ENCODE assay signal across 8 cellular contexts in the genomic region with DNA sequence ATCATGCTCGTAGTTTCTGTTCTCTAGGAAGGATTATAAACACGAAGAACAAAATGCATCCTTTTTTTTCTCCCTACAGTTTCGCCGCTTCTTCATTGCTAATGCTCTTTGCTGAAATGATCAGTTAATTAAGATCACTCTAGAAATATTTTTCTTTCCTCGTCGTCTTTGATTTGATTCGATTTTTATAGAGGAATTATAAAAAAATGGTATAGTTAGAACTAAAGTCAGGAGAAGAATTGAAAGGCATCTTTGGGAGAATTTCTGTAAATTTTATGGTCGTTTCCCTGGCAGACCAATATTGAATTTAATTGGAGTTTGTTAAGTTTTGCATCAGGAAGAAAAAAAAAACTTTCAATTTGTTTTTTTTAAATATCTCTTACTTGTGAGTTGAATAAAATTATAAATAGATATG. TPM values are rescaled to one million over a fixed set of nuclear protein-coding genes. Genes with fewer than 3 reads are reported as not detected.
DNase-seq lines count a peak whose midpoint lies in the region; ATAC-seq and TF ChIP-seq lines count a peak whose summit lies in the region.

No MANE protein-coding gene starts in this region.

- peaks cover 70 to 74% of the 10 kb centered on the region in 2 donors for H3K27me3 Mint-ChIP-seq in CD8-positive, alpha-beta memory T cell
- H3K27me3 Mint-ChIP-seq in effector memory CD8-positive, alpha-beta T cell, result peaks cover 72 to 88% of the 10 kb centered on the region in 2 donors

- ATAC-seq in effector memory CD8-positive, alpha-beta T cell (replicated peaks), result no peak
- ATAC-seq in GM19324 (IDR thresholded peaks at IDR 0.05; ENCODE audit: low FRiP score, unreplicated experiment), result no peak

- H3K27ac ChIP-seq in CD8-positive, alpha-beta memory T cell (ENCODE audit: low read depth, low read length), result no peak overlapping the region
- no peak overlapping the region for H3K27ac ChIP-seq in OCI-LY7 (ENCODE audit: low read depth, low read length, poor library complexity, severe bottlenecking)
- no peak overlapping the region for H3K27ac ChIP-seq in neutrophil

- H4K20me1 ChIP-seq in OCI-LY7 (ENCODE audit: insufficient read depth, low read length), result no peaks in the 10 kb centered on the region

- H3K4me3 ChIP-seq in CD8-positive, alpha-beta memory T cell (ENCODE audit: low read length), result peak overlapping the region; percentile 38
- H3K4me3 ChIP-seq in OCI-LY7 (ENCODE audit: low read depth, low read length, poor library complexity, severe bottlenecking) (peak overlapping the region; percentile 72), neutrophil (ENCODE audit: low read depth in 1 of 2, low read length in 1 of 2) (peak overlapping the region; percentile 57)

- H3K9me3 Mint-ChIP-seq in CD8-positive, alpha-beta memory T cell, result peaks cover 5 to 20% (median 15%) of the 10 kb centered on the region in 5 donors
- H3K9me3 Mint-ChIP-seq in effector memory CD8-positive, alpha-beta T cell, result no peaks in the 10 kb centered on the region

- peaks cover 34 to 59% (median 41%) of the 10 kb centered on the region in 3 donors for H3K4me1 Mint-ChIP-seq in CD8-positive, alpha-beta memory T cell
- peaks cover 28 to 29% of the 10 kb centered on the region in 2 donors for H3K4me1 Mint-ChIP-seq in effector memory CD8-positive, alpha-beta T cell (ENCODE audit: low read depth in 2 of 2)

- no peaks in the 10 kb centered on the region for H3K36me3 ChIP-seq in CD8-positive, alpha-beta memory T cell (ENCODE audit: insufficient read depth, low read length)
- no peaks in the 10 kb centered on the region for H3K36me3 ChIP-seq in OCI-LY7 (ENCODE audit: insufficient read depth, low read length)
- H3K36me3 ChIP-seq in neutrophil, result no peaks in the 10 kb centered on the region

- DNase-seq in CD8-positive, alpha-beta memory T cell, result no peak
- DNase-seq in OCI-LY7 (ENCODE audit: low spot score) (no peak), Kasumi-1 (lab: John Stamatoyannopoulos, UW) (no peak), NCI-H2029 (lab: John Stamatoyannopoulos, UW) (no peak)
- DNase-seq in effector memory CD8-positive, alpha-beta T cell, result no peak
- no peak for DNase-seq in stimulated activated CD4-positive, alpha-beta T cell treated with anti-CD3 and anti-CD28 coated beads, Interleukin-4, amount 100 ng/mL, for 4 hours

- CTCF ChIA-PET in CD8-positive, alpha-beta memory T cell (lab: Charles Lee), result no interaction called here
- CTCF ChIA-PET in OCI-LY7 (lab: Charles Lee; ENCODE audit: unreplicated experiment), result no interaction called here

- no peaks in the 10 kb centered on the region for H3K9me2 ChIP-seq in OCI-LY7 (ENCODE audit: insufficient read depth, low read length)

- TF ChIP-seq CTCF in OCI-LY7 (conservative IDR thresholded peaks at IDR 0.05; ENCODE audit: low read length), result no peak
- TF ChIP-seq CTCF in neutrophil (IDR thresholded peaks at IDR 0.05), result no peak

- BruUV-seq in OCI-LY7 (replicated peaks; lab: Mats Ljungman, UMichigan), result no TSS peak

- H3K27me3 ChIP-seq in CD8-positive, alpha-beta memory T cell (ENCODE audit: insufficient read depth, low read length, poor library complexity, severe bottlenecking), result peaks cover 74% of the 10 kb centered on the region
- peaks cover 100% of the 10 kb centered on the region for H3K27me3 ChIP-seq in neutrophil

- peak overlapping the region; percentile 69 to 84 (median 76) for H3K4me3 Mint-ChIP-seq in CD8-positive, alpha-beta memory T cell
- peak overlapping the region; percentile 80 to 83 for H3K4me3 Mint-ChIP-seq in effector memory CD8-positive, alpha-beta T cell

- H3K36me3 Mint-ChIP-seq in CD8-positive, alpha-beta memory T cell, result peaks cover 0 to 4% (median 3%) of the 10 kb centered on the region in 3 donors
- H3K36me3 Mint-ChIP-seq in effector memory CD8-positive, alpha-beta T cell (ENCODE audit: insufficient read depth), result peaks cover 15% of the 10 kb centered on the region

- peaks cover 32% of the 10 kb centered on the region for H3K4me1 ChIP-seq in CD8-positive, alpha-beta memory T cell (ENCODE audit: insufficient read depth, low read length)
- H3K4me1 ChIP-seq in OCI-LY7 (ENCODE audit: insufficient read depth, low read length, poor library complexity, severe bottlenecking), result peaks cover 16% of the 10 kb centered on the region
- H3K4me1 ChIP-seq in neutrophil (ENCODE audit: control insufficient read depth in 1 of 2, insufficient read depth in 1 of 2, low read depth in 1 of 2, low read length in 1 of 2), result peaks cover 31 to 53% of the 10 kb centered on the region in 2 experiments

- intact Hi-C loops in OCI-LY7 (cut with micrococcal nuclease; ENCODE audit: unreplicated experiment), result loop anchor here (10.0 kb wide), 2 partner anchors 191 to 441 kb away; no protein-coding TSS in a partner anchor

- POLR2A ChIA-PET in CD8-positive, alpha-beta memory T cell (lab: Charles Lee), result no interaction called here
- POLR2A ChIA-PET in OCI-LY7 (lab: Charles Lee), result interaction anchor here (0.6 kb wide), 1 partner anchor 8 kb away, joined by 3 read pairs; no protein-coding TSS in a partner anchor

- H2AFZ ChIP-seq in OCI-LY7 (ENCODE audit: low read length), result peak overlapping the region; percentile 68; the same call in 1 of the 2 replicates

- H3K79me2 ChIP-seq in OCI-LY7 (ENCODE audit: insufficient read depth, low read depth, low read length), result no peaks in the 10 kb centered on the region

- H3K27ac Mint-ChIP-seq in CD8-positive, alpha-beta memory T cell, result peak overlapping the region in 1 of 8 donors; percentile 83
- H3K27ac Mint-ChIP-seq in effector memory CD8-positive, alpha-beta T cell, result no peak overlapping the region

- peak overlapping the region; percentile 76 for H3K4me2 ChIP-seq in OCI-LY7 (ENCODE audit: low read length)

- no peaks in the 10 kb centered on the region for H3K9me3 ChIP-seq in CD8-positive, alpha-beta memory T cell (ENCODE audit: low read length)
- H3K9me3 ChIP-seq in OCI-LY7 (ENCODE audit: low read length) (no peaks in the 10 kb centered on the region), neutrophil (no peaks in the 10 kb centered on the region)

RNA-seq across cellular contexts. Expression of gene NKX3-2, which starts 1.1 kb away (rescaled TPM):
- not detected for total RNA-seq in CD8-positive, alpha-beta memory T cell
- not detected for polyA plus RNA-seq in CD8-positive, alpha-beta memory T cell
- total RNA-seq in OCI-LY7 (2014; rRNA removed; shearing (Covaris generic)), result 0.51 and 0.57 TPM in 2 replicates
- 0.63 and 0.79 TPM in 2 replicates for total RNA-seq in OCI-LY7 (2022)
